Comparison of ENCODE assay signal across 9 cellular contexts in the genomic region with DNA sequence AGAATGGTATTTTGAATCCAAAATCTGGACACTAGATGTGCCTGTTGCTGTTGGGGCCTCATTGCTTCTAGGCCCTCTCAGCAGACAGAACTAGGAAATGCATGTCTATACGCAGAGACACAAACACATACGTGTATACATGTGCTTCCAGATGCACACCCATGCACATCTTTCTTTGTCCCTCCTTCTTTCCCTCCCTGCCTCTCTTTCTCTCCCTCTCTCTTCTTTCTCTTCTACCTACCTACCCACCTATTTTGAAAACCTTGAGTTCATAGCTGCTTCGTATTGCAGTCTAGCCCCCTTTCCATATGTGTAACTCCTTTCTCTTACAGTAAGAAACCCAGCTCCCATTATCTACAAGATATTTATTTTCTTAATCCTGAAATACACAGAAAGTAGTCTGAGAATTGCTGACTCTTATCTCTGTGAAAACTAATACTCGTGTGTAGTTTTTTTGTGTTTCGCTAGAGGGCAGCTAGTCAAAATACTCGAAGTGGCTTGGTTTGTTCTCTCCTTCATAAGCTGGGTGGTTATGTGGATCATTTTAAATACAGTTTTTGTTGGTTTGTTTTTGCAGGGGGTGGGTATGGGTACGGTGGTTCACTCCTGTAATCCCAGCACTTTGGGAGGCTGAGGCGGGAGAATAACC. TPM values are rescaled to one million over a fixed set of nuclear protein-coding genes. Genes with fewer than 3 reads are reported as not detected.
DNase-seq lines count a peak whose midpoint lies in the region; ATAC-seq, FAIRE-seq and TF ChIP-seq lines count a peak whose summit lies in the region.
"Had no signal": no experiment of that assay in that cellular context is flagged by ENCODE, and none has a peak within 500 bp of the region (broad histone marks: within the 10 kb centered on the region; RNA-seq: fewer than 3 reads in every experiment).

No MANE protein-coding gene starts in this region.

- no peak for TF ChIP-seq POLR2A in right lobe of liver (IDR thresholded peaks at IDR 0.05)

- H3K4me1 Mint-ChIP-seq in Caco-2 (ENCODE audit: low read depth, unreplicated experiment) (peaks cover 7% of the 10 kb centered on the region), astrocyte (ENCODE audit: low read depth, unreplicated experiment) (no peaks in the 10 kb centered on the region)

- intact Hi-C loops in Caco-2 (cut with micrococcal nuclease; ENCODE audit: unreplicated experiment) (loop anchor here (1.0 kb wide), 1 partner anchor 69 kb away; no protein-coding TSS in a partner anchor), right lobe of liver (cut with DNase I) (no loop called here)

- H3K4me1 ChIP-seq in Caco-2 (peaks cover 5% of the 10 kb centered on the region), astrocyte (ENCODE audit: insufficient read depth, low read length) (no peaks in the 10 kb centered on the region), right lobe of liver (no peaks in the 10 kb centered on the region)

- H3K27me3 ChIP-seq in Caco-2 (replicated peaks; ENCODE audit: control insufficient read depth, insufficient read depth, low read length) = no peaks in the 10 kb centered on the region
- H3K27me3 ChIP-seq in astrocyte (ENCODE audit: insufficient read depth, low read length) = no peaks in the 10 kb centered on the region
- no peaks in the 10 kb centered on the region for H3K27me3 ChIP-seq in right lobe of liver

- in situ Hi-C loops in KBM-7 (cut with MboI; ENCODE audit: low pct_unique_long_range_greater_than_20kb, low sequenced_read_pairs) = no loop called here

- H3K9ac ChIP-seq in astrocyte (ENCODE audit: low read length) = no peak overlapping the region

- H3K9me3 Mint-ChIP-seq in Caco-2 (ENCODE audit: unreplicated experiment) (no peaks in the 10 kb centered on the region), astrocyte (ENCODE audit: unreplicated experiment) (no peaks in the 10 kb centered on the region)
- H3K9me3 Mint-ChIP-seq: T-helper 2 cell treated with Interferon-gamma antibody and Interleukin-4, amounts not matched to agents 5 μg/mL and 100 μg/mL, for 36 hours had no signal

- H3K27ac ChIP-seq in astrocyte (ENCODE audit: low read depth, low read length) (no peak overlapping the region), right lobe of liver (no peak overlapping the region)

- no peak overlapping the region for H2AFZ ChIP-seq in astrocyte (ENCODE audit: low read depth, low read length)

- H3K9me3 ChIP-seq in Caco-2 = no peaks in the 10 kb centered on the region
- H3K9me3 ChIP-seq in astrocyte (ENCODE audit: insufficient read depth, low read depth, low read length) = no peaks in the 10 kb centered on the region
- H3K9me3 ChIP-seq in right lobe of liver = no peaks in the 10 kb centered on the region

- H3K79me2 ChIP-seq in astrocyte (ENCODE audit: insufficient read depth, low read length) = no peaks in the 10 kb centered on the region

- POLR2A ChIA-PET in Caco-2 (lab: Charles Lee) = interaction anchor here (1.1 kb wide), 1 partner anchor 19 kb away, joined by 3 read pairs; no protein-coding TSS in a partner anchor

- no peaks in the 10 kb centered on the region for H3K36me3 Mint-ChIP-seq in Caco-2 (ENCODE audit: insufficient read depth, unreplicated experiment)
- peaks cover 4% of the 10 kb centered on the region for H3K36me3 Mint-ChIP-seq in astrocyte (ENCODE audit: low read depth, unreplicated experiment)

- TF ChIP-seq CTCF in Caco-2 (IDR thresholded peaks at IDR 0.05; ENCODE audit: insufficient read depth in 1 of 2, low read depth in 1 of 2, low read length in 1 of 2, severe bottlenecking in 1 of 2, unreplicated experiment in 1 of 2) (peak; percentile 16 to 50), astrocyte (IDR thresholded peaks at IDR 0.05; ENCODE audit: insufficient read depth, low read depth, low read length) (peak; percentile 33), right lobe of liver (IDR thresholded peaks at IDR 0.05) (peak; percentile 24 to 38 (median 30))

- DNase-seq in Caco-2 (no peak), KBM-7 (peak; percentile 40), astrocyte (ENCODE audit: low read depth) (no peak), right lobe of liver (no peak), NCI-H524 (lab: John Stamatoyannopoulos, UW) (no peak)

- no peak overlapping the region for H3K4me2 ChIP-seq in astrocyte (ENCODE audit: low read length)

- H3K27me3 Mint-ChIP-seq in Caco-2 (ENCODE audit: insufficient read depth, unreplicated experiment) (no peaks in the 10 kb centered on the region), astrocyte (ENCODE audit: low read depth, unreplicated experiment) (peaks cover 8% of the 10 kb centered on the region)

- H3K27ac Mint-ChIP-seq in Caco-2 (ENCODE audit: unreplicated experiment) (no peak overlapping the region), astrocyte (ENCODE audit: unreplicated experiment) (no peak overlapping the region)
- H3K27ac Mint-ChIP-seq: T-helper 2 cell treated with Interferon-gamma antibody and Interleukin-4, amounts not matched to agents 5 μg/mL and 100 μg/mL, for 36 hours had no signal

- no peaks in the 10 kb centered on the region for H3K36me3 ChIP-seq in Caco-2 (ENCODE audit: control insufficient read depth, insufficient read depth, low read length)
- H3K36me3 ChIP-seq in astrocyte (ENCODE audit: insufficient read depth, low read length) = no peaks in the 10 kb centered on the region
- H3K36me3 ChIP-seq in right lobe of liver = no peaks in the 10 kb centered on the region

- no peak overlapping the region for H3K4me3 ChIP-seq in Caco-2 (ENCODE audit: low read depth, low read length)
- H3K4me3 ChIP-seq in astrocyte (ENCODE audit: insufficient read depth, low read depth, low read length) = no peak overlapping the region
- no peak overlapping the region for H3K4me3 ChIP-seq in right lobe of liver

- no peaks in the 10 kb centered on the region for H4K20me1 ChIP-seq in astrocyte (ENCODE audit: insufficient read depth, low read length)

- FAIRE-seq in astrocyte (lab: Jason Lieb, UNC) = no peak

- WGBS in right lobe of liver (ENCODE audit: insufficient coverage, low coverage, low lambda C conversion rate, missing lambda C conversion rate) = 41% methylated on average over 8 of the region's 8 CpGs

- BruUV-seq in Caco-2 (replicated peaks; lab: Mats Ljungman, UMichigan) = no TSS peak

- peak; percentile 53 to 67 (median 58) for ATAC-seq in right lobe of liver
- ATAC-seq in GM19395 (IDR thresholded peaks at IDR 0.05; ENCODE audit: unreplicated experiment) = no peak
- ATAC-seq in HG03342 (IDR thresholded peaks at IDR 0.05; ENCODE audit: unreplicated experiment) = no peak
- no peak for ATAC-seq in GM21515 (IDR thresholded peaks at IDR 0.05; ENCODE audit: unreplicated experiment)

- H3K4me3 Mint-ChIP-seq in Caco-2 (ENCODE audit: unreplicated experiment) (no peak overlapping the region), astrocyte (ENCODE audit: unreplicated experiment) (peak overlapping the region; percentile 12)
- H3K4me3 Mint-ChIP-seq: T-helper 2 cell treated with Interferon-gamma antibody and Interleukin-4, amounts not matched to agents 5 μg/mL and 100 μg/mL, for 36 hours had no signal

- CTCF ChIA-PET in Caco-2 (lab: Charles Lee) = interaction anchor here (0.5 to 1.6 kb wide), 9 partner anchors 8 to 113 kb away, joined by 3 to 20 read pairs (median 3); no protein-coding TSS in a partner anchor

RNA-seq across cellular contexts. Expression of a gene that starts 18.5 kb away (rescaled TPM):
- total RNA-seq in Caco-2 (2022) (1,713 and 1,899 TPM in 2 replicates), astrocyte (1,349 and 1,479 TPM in 2 replicates), right lobe of liver (100 to 1,000 TPM; 322 to 555 (median 472) TPM)

RNA-seq across cellular contexts. Expression of a gene that starts 26.4 kb away (rescaled TPM):
- total RNA-seq in Caco-2 (2022) (not detected in 2 replicates), astrocyte (3.8 and 4.6 TPM in 2 replicates), right lobe of liver (1 to 10 TPM in 2 of 6 experiments, under 1 TPM in 4; 0.61 to 4.4 (median 0.77) TPM)

Comparison
In these comparisons a context has a peak if more than half of its experiments do, and no peak if none do; other contexts are left out.
1. ATAC-seq: peak in right lobe of liver (4 of 4); none in GM19395 (single experiment), HG03342 (single experiment) and GM21515 (single experiment).
2. Peak in every context shown above with its lines, with median percentiles within 50 percentile points of each other: CTCF ChIP-seq.